In genomic region chr15:77975332-77976119, GRCh38 we compare ENCODE assay signal across 19 cellular contexts.
A peak's percentile ranks its signal among the peaks of the same experiment; 100 is the strongest.
DNase-seq lines count a peak whose midpoint lies in the region; ATAC-seq, FAIRE-seq and TF ChIP-seq lines count a peak whose summit lies in the region.
"Had no signal": no experiment of that assay in that cellular context is flagged by ENCODE, and none has a peak within 500 bp of the region (broad histone marks: within the 10 kb centered on the region; RNA-seq: fewer than 3 reads in every experiment).

No MANE protein-coding gene starts in this region.

- H3K27ac ChIP-seq in kidney (ENCODE audit: low read depth in 2 of 2, low read length in 2 of 2) (no peak overlapping the region), suprapubic skin (no peak overlapping the region), prostate gland (no peak overlapping the region)
- H3K27ac ChIP-seq: neural progenitor cell, VCaP had no signal

- ATAC-seq in GM21423 (IDR thresholded peaks at IDR 0.05; ENCODE audit: unreplicated experiment) = no peak
- ATAC-seq: activated naive CD4-positive, alpha-beta T cell treated with anti-CD3 and anti-CD28 coated beads, Interleukin-2, amount 50 U/mL, for 72 hours; T-helper 17 cell had no signal

- DNase-seq in NCI-H446 (lab: John Stamatoyannopoulos, UW) (peak; percentile 2 to 60), cerebellum (ENCODE audit: low spot score) (peak; percentile 24), kidney (peak; percentile 67), suprapubic skin (ENCODE audit: low spot score in 2 of 2) (peak; percentile 68 to 79), prostate gland (ENCODE audit: low spot score) (no peak), EL (no peak)
- DNase-seq: activated CD4-positive, alpha-beta T cell treated with anti-CD3 and anti-CD28 coated beads, Interleukin-2, amount 50 U/mL, for 48 hours; activated T-cell treated with anti-CD3 and anti-CD28 coated beads, Interleukin-2, amount 50 U/mL, for 1 hour; cortex of kidney; hypothalamus; NCI-H1105 treated with DMSO at 0.1 percent for 48 hours; NCI-H2171; SIG-M5; T-helper 17 cell had no signal

- no peak for TF ChIP-seq POLR2A in suprapubic skin (IDR thresholded peaks at IDR 0.05)
- no peak for TF ChIP-seq POLR2A in prostate gland (IDR thresholded peaks at IDR 0.05)

- no peaks in the 10 kb centered on the region for H3K9me3 ChIP-seq in kidney (ENCODE audit: control insufficient read depth in 1 of 2, low read length in 2 of 2)
- H3K9me3 ChIP-seq in suprapubic skin = no peaks in the 10 kb centered on the region
- H3K9me3 ChIP-seq in prostate gland = no peaks in the 10 kb centered on the region

- no peak overlapping the region for H3K9ac ChIP-seq in kidney (ENCODE audit: low read length in 2 of 2)
- H3K9ac ChIP-seq: neural progenitor cell had no signal

- H3K4me3 ChIP-seq in kidney (ENCODE audit: low read length in 2 of 2) (no peak overlapping the region), suprapubic skin (no peak overlapping the region), prostate gland (no peak overlapping the region)
- H3K4me3 ChIP-seq: neural progenitor cell had no signal

- 83% methylated on average over 12 of the region's 26 CpGs for WGBS in suprapubic skin
- WGBS in prostate gland = 91% methylated on average over 23 of the region's 26 CpGs

- TF ChIP-seq CTCF in kidney (IDR thresholded peaks at IDR 0.05; ENCODE audit: borderline replicate concordance, extremely low read depth, insufficient read depth) (no peak), suprapubic skin (IDR thresholded peaks at IDR 0.05) (no peak), prostate gland (IDR thresholded peaks at IDR 0.05) (no peak)

- FAIRE-seq in kidney (lab: Jason Lieb, UNC) = no peak
- FAIRE-seq: H1 had no signal

- H3K4me1 ChIP-seq in kidney (ENCODE audit: control insufficient read depth in 1 of 2, insufficient read depth in 1 of 2, low read depth in 1 of 2, low read length in 2 of 2) = peaks cover 0 to 8% of the 10 kb centered on the region in 2 donors
- peaks cover 25% of the 10 kb centered on the region for H3K4me1 ChIP-seq in suprapubic skin
- no peaks in the 10 kb centered on the region for H3K4me1 ChIP-seq in prostate gland (replicated peaks)
- H3K4me1 ChIP-seq: neural progenitor cell had no signal

- intact Hi-C loops in kidney (cut with DNase I) (no loop called here), prostate gland (cut with DNase I) (no loop called here)

- no peaks in the 10 kb centered on the region for H3K36me3 ChIP-seq in kidney (ENCODE audit: control insufficient read depth in 1 of 2, insufficient read depth in 2 of 2, low read length in 2 of 2)
- H3K36me3 ChIP-seq in suprapubic skin = no peaks in the 10 kb centered on the region
- no peaks in the 10 kb centered on the region for H3K36me3 ChIP-seq in prostate gland
- H3K36me3 ChIP-seq: neural progenitor cell had no signal

- H3K27me3 ChIP-seq in suprapubic skin (no peaks in the 10 kb centered on the region), prostate gland (replicated peaks; ENCODE audit: insufficient read depth) (no peaks in the 10 kb centered on the region)
- H3K27me3 ChIP-seq: neural progenitor cell had no signal

- TF ChIP-seq EP300 in suprapubic skin (IDR thresholded peaks at IDR 0.05) = no peak

Comparison
In these comparisons a context has a peak if more than half of its experiments do, and no peak if none do; other contexts are left out.
1. DNase-seq: peak in NCI-H446 (2 of 2), cerebellum (single experiment), kidney (single experiment) and suprapubic skin (2 of 2); none in prostate gland (single experiment) and EL (single experiment).